Comparison of ENCODE assay signal across 8 cellular contexts in genomic region chr12:68612245-68612644, GRCh38. TPM values are rescaled to one million over a fixed set of nuclear protein-coding genes. Genes with fewer than 3 reads are reported as not detected.
A peak's percentile ranks its signal among the peaks of the same experiment; 100 is the strongest.
DNase-seq lines count a peak whose midpoint lies in the region; ATAC-seq and TF ChIP-seq lines count a peak whose summit lies in the region.

No MANE protein-coding gene starts in this region.

- POLR2A ChIA-PET in activated naive CD8-positive, alpha-beta T cell treated with anti-CD3 and anti-CD28 coated beads, Interleukin-2, amount 10 ng/mL, durations not matched to agents 7 days and 5 days (lab: Charles Lee): interaction anchor here (0.8 to 4.0 kb wide), 10 partner anchors 10 to 281 kb away, joined by 3 to 25 read pairs (median 4); partner anchors contain the start of genes MDM2 and SLC35E3

- intact Hi-C loops in left colon (cut with DNase I, micrococcal nuclease): loop anchor here in 1 of 2 donors (10.0 kb wide), 1 partner anchor 177 kb away; no protein-coding TSS in a partner anchor
- intact Hi-C loops in head of caudate nucleus (cut with DNase I): loop anchor here (5.0 kb wide), 1 partner anchor 75 kb away; the partner anchor contains the start of gene NUP107

- H3K27ac ChIP-seq in tibial nerve: peak overlapping the region; percentile 95 to 98 (median 96)

- H3K9me3 ChIP-seq in tibial nerve: no peaks in the 10 kb centered on the region

- H3K36me3 ChIP-seq in tibial nerve: no peaks in the 10 kb centered on the region

- H3K27ac Mint-ChIP-seq in activated CD8-positive, alpha-beta memory T cell treated with anti-CD3 and anti-CD28 coated beads, Interleukin-2, amount 10 ng/mL, durations not matched to agents 7 days and 5 days: peak overlapping the region; percentile 97
- H3K27ac Mint-ChIP-seq in activated naive CD8-positive, alpha-beta T cell treated with anti-CD3 and anti-CD28 coated beads, Interleukin-2, amount 10 ng/mL, durations not matched to agents 7 days and 5 days: peak overlapping the region; percentile 93

- no peak for DNase-seq in activated CD8-positive, alpha-beta memory T cell treated with anti-CD3 and anti-CD28 coated beads, Interleukin-2, amount 10 ng/mL, durations not matched to agents 7 days and 5 days
- DNase-seq in activated CD8-positive, alpha-beta memory T cell treated with anti-CD3 and anti-CD28 coated beads for 24 hours: no peak
- no peak for DNase-seq in activated naive CD8-positive, alpha-beta T cell treated with anti-CD3 and anti-CD28 coated beads, Interleukin-2, amount 10 ng/mL, durations not matched to agents 7 days and 5 days
- DNase-seq in left colon: no peak
- no peak for DNase-seq in tibial nerve (ENCODE audit: low spot score in 2 of 2)
- no peak for DNase-seq in NCI-H1694 treated with DMSO at 0.1 percent for 48 hours (lab: John Stamatoyannopoulos, UW)
- DNase-seq in head of caudate nucleus: no peak

- no peaks in the 10 kb centered on the region for H3K27me3 Mint-ChIP-seq in activated CD8-positive, alpha-beta memory T cell treated with anti-CD3 and anti-CD28 coated beads, Interleukin-2, amount 10 ng/mL, durations not matched to agents 7 days and 5 days
- H3K27me3 Mint-ChIP-seq in activated naive CD8-positive, alpha-beta T cell treated with anti-CD3 and anti-CD28 coated beads, Interleukin-2, amount 10 ng/mL, durations not matched to agents 7 days and 5 days: no peaks in the 10 kb centered on the region

- WGBS in tibial nerve, 2 donors: 11 to 12% methylated on average over 5 of the region's 5 CpGs

- no peaks in the 10 kb centered on the region for H3K27me3 ChIP-seq in tibial nerve

- TF ChIP-seq EP300 in tibial nerve (IDR thresholded peaks at IDR 0.05): no peak

- CTCF ChIA-PET in activated CD8-positive, alpha-beta memory T cell treated with anti-CD3 and anti-CD28 coated beads, Interleukin-2, amount 10 ng/mL, durations not matched to agents 7 days and 5 days (lab: Charles Lee): interaction anchor here (0.9 to 1.3 kb wide), 4 partner anchors 63 to 572 kb away, joined by 3 read pairs; no protein-coding TSS in a partner anchor

- no peak for TF ChIP-seq POLR2A in tibial nerve (IDR thresholded peaks at IDR 0.05)

- H3K4me3 Mint-ChIP-seq in activated CD8-positive, alpha-beta memory T cell treated with anti-CD3 and anti-CD28 coated beads, Interleukin-2, amount 10 ng/mL, durations not matched to agents 7 days and 5 days: peak overlapping the region; percentile 92
- H3K4me3 Mint-ChIP-seq in activated naive CD8-positive, alpha-beta T cell treated with anti-CD3 and anti-CD28 coated beads, Interleukin-2, amount 10 ng/mL, durations not matched to agents 7 days and 5 days: peak overlapping the region; percentile 97

- peaks cover 48% of the 10 kb centered on the region for H3K4me1 Mint-ChIP-seq in activated CD8-positive, alpha-beta memory T cell treated with anti-CD3 and anti-CD28 coated beads, Interleukin-2, amount 10 ng/mL, durations not matched to agents 7 days and 5 days
- H3K4me1 Mint-ChIP-seq in activated naive CD8-positive, alpha-beta T cell treated with anti-CD3 and anti-CD28 coated beads, Interleukin-2, amount 10 ng/mL, durations not matched to agents 7 days and 5 days: peaks cover 45% of the 10 kb centered on the region

- H3K4me3 ChIP-seq in tibial nerve: peak overlapping the region; percentile 68 to 82 (median 74)

- peaks cover 40% of the 10 kb centered on the region for H3K36me3 Mint-ChIP-seq in activated CD8-positive, alpha-beta memory T cell treated with anti-CD3 and anti-CD28 coated beads, Interleukin-2, amount 10 ng/mL, durations not matched to agents 7 days and 5 days
- H3K36me3 Mint-ChIP-seq in activated naive CD8-positive, alpha-beta T cell treated with anti-CD3 and anti-CD28 coated beads, Interleukin-2, amount 10 ng/mL, durations not matched to agents 7 days and 5 days: peaks cover 26% of the 10 kb centered on the region

- no peaks in the 10 kb centered on the region for H3K9me3 Mint-ChIP-seq in activated CD8-positive, alpha-beta memory T cell treated with anti-CD3 and anti-CD28 coated beads, Interleukin-2, amount 10 ng/mL, durations not matched to agents 7 days and 5 days (ENCODE audit: low read depth)
- no peaks in the 10 kb centered on the region for H3K9me3 Mint-ChIP-seq in activated naive CD8-positive, alpha-beta T cell treated with anti-CD3 and anti-CD28 coated beads, Interleukin-2, amount 10 ng/mL, durations not matched to agents 7 days and 5 days

- peaks cover 0 to 58% (median 45%) of the 10 kb centered on the region in 4 donors for H3K4me1 ChIP-seq in tibial nerve

- TF ChIP-seq CTCF in tibial nerve (IDR thresholded peaks at IDR 0.05): no peak

- ATAC-seq in activated CD8-positive, alpha-beta memory T cell treated with anti-CD3 and anti-CD28 coated beads, Interleukin-2, amount 10 ng/mL, durations not matched to agents 7 days and 5 days: no peak
- ATAC-seq in activated naive CD8-positive, alpha-beta T cell treated with anti-CD3 and anti-CD28 coated beads, Interleukin-2, amount 10 ng/mL, durations not matched to agents 7 days and 5 days (ENCODE audit: low read depth): no peak
- ATAC-seq in left colon (peak; percentile 30), GM19035 (IDR thresholded peaks at IDR 0.05; ENCODE audit: unreplicated experiment) (no peak)

RNA-seq across cellular contexts. Expression of gene RAP1B, which starts 1.5 kb away (rescaled TPM):
- 100 to 1,000 TPM; 211 to 252 TPM for total RNA-seq in activated CD8-positive, alpha-beta memory T cell treated with anti-CD3 and anti-CD28 coated beads, Interleukin-2, amount 10 ng/mL, durations not matched to agents 7 days and 5 days
- total RNA-seq in activated naive CD8-positive, alpha-beta T cell treated with anti-CD3 and anti-CD28 coated beads, Interleukin-2, amount 10 ng/mL, durations not matched to agents 7 days and 5 days: 100 to 1,000 TPM; 233 to 257 TPM
- total RNA-seq in left colon: 100 to 1,000 TPM; 121 to 182 TPM
- 100 to 1,000 TPM; 117 to 194 (median 161) TPM for total RNA-seq in tibial nerve
